ENCODE assay signal across 27 cellular contexts in genomic region chr14:69928111-69928523, GRCh38. TPM values are rescaled to one million over a fixed set of nuclear protein-coding genes. Genes with fewer than 3 reads are reported as not detected.
DNase-seq lines count a peak whose midpoint lies in the region; ATAC-seq, FAIRE-seq and TF ChIP-seq lines count a peak whose summit lies in the region.
"Had no signal": no experiment of that assay in that cellular context is flagged by ENCODE, and none has a peak within 500 bp of the region (broad histone marks: within the 10 kb centered on the region; RNA-seq: fewer than 3 reads in every experiment).

No MANE protein-coding gene starts in this region.

- TF ChIP-seq CTCF in heart left ventricle (IDR thresholded peaks at IDR 0.05): no peak

- H3K9me3 ChIP-seq in heart left ventricle: no peaks in the 10 kb centered on the region
- H3K9me3 ChIP-seq: upper lobe of right lung had no signal

- peaks cover 20% of the 10 kb centered on the region for H3K27me3 Mint-ChIP-seq in activated CD4-positive, alpha-beta T cell treated with anti-CD3 and anti-CD28 coated beads for 36 hours

- peak in 1 of 2 donors; percentile 76 for ATAC-seq in left cardiac atrium
- ATAC-seq in heart left ventricle: no peak
- peak; percentile 23 for ATAC-seq in left lobe of liver
- ATAC-seq in activated CD4-positive, alpha-beta T cell treated with anti-CD3 and anti-CD28 coated beads for 36 hours: no peak
- ATAC-seq: activated CD8-positive, alpha-beta memory T cell treated with anti-CD3 and anti-CD28 coated beads, Interleukin-2, amount 10 ng/mL, durations not matched to agents 7 days and 5 days; esophagus mucosa had no signal

- CTCF ChIA-PET in activated CD4-positive, alpha-beta T cell treated with anti-CD3 and anti-CD28 coated beads for 36 hours (lab: Charles Lee): interaction anchor here (0.8 kb wide), 1 partner anchor 350 kb away, joined by 3 read pairs; no protein-coding TSS in a partner anchor

- DNase-seq in left cardiac atrium (peak; percentile 53), heart left ventricle (no peak), cerebellar cortex (ENCODE audit: low spot score) (peak; percentile 29), left lobe of liver (ENCODE audit: low spot score) (no peak), urothelium cell line (ENCODE audit: low spot score) (peak; percentile 40), mesenteric fat pad (ENCODE audit: low spot score) (no peak), T-helper 9 cell (no peak)
- DNase-seq in activated CD4-positive, alpha-beta T cell treated with anti-CD3 and anti-CD28 coated beads for 36 hours: no peak
- DNase-seq: 8988T; activated CD4-positive, alpha-beta T cell treated with anti-CD3 and anti-CD28 coated beads for 48 hours; activated CD8-positive, alpha-beta memory T cell treated with anti-CD3 and anti-CD28 coated beads, Interleukin-2, amount 10 ng/mL, durations not matched to agents 7 days and 5 days; activated naive CD8-positive, alpha-beta T cell treated with anti-CD3 and anti-CD28 coated beads, Interleukin-2, amount 10 ng/mL, durations not matched to agents 7 days and 5 days; caudate nucleus; GDM1; head of caudate nucleus; naive B cell; NCI-H1092 treated with DMSO at 0.1 percent for 48 hours; NCI-H2081 treated with DMSO at 0.1 percent for 48 hours; NCI-H510A treated with DMSO at 0.1 percent for 48 hours; stimulated activated CD4-positive, alpha-beta T cell treated with anti-CD3 and anti-CD28 coated beads, Interleukin-2, amount 100 ng/mL, for 48 hours; SW 1271; upper lobe of right lung had no signal

- H3K27ac Mint-ChIP-seq in activated CD4-positive, alpha-beta T cell treated with anti-CD3 and anti-CD28 coated beads for 36 hours: no peak overlapping the region
- H3K27ac Mint-ChIP-seq: activated CD8-positive, alpha-beta memory T cell treated with anti-CD3 and anti-CD28 coated beads, Interleukin-2, amount 10 ng/mL, durations not matched to agents 7 days and 5 days; activated naive CD8-positive, alpha-beta T cell treated with anti-CD3 and anti-CD28 coated beads, Interleukin-2, amount 10 ng/mL, durations not matched to agents 7 days and 5 days; naive B cell; stimulated activated naive CD8-positive, alpha-beta T cell treated with anti-CD3 and anti-CD28 coated beads, Interleukin-15, Interleukin-2, amounts not matched to agents 100 ng/mL and 50 ng/mL, for 24 hours had no signal

- no peaks in the 10 kb centered on the region for H3K9me3 Mint-ChIP-seq in activated CD4-positive, alpha-beta T cell treated with anti-CD3 and anti-CD28 coated beads for 36 hours (ENCODE audit: low read depth)
- H3K9me3 Mint-ChIP-seq: activated naive CD8-positive, alpha-beta T cell treated with anti-CD3 and anti-CD28 coated beads, Interleukin-2, amount 10 ng/mL, durations not matched to agents 7 days and 5 days; stimulated activated naive CD8-positive, alpha-beta T cell treated with anti-CD3 and anti-CD28 coated beads, Interleukin-15, Interleukin-2, amounts not matched to agents 100 ng/mL and 50 ng/mL, for 24 hours had no signal

- TF ChIP-seq POLR2A in heart left ventricle (IDR thresholded peaks at IDR 0.05): no peak

- intact Hi-C loops in left cardiac atrium (cut with DNase I) (no loop called here), heart left ventricle (cut with DNase I) (no loop called here)
- intact Hi-C loops in activated CD4-positive, alpha-beta T cell treated with anti-CD3 and anti-CD28 coated beads for 36 hours (cut with DNase I, micrococcal nuclease): no loop called here

- H3K4me3 Mint-ChIP-seq in activated CD4-positive, alpha-beta T cell treated with anti-CD3 and anti-CD28 coated beads for 36 hours: no peak overlapping the region
- H3K4me3 Mint-ChIP-seq: activated CD8-positive, alpha-beta memory T cell treated with anti-CD3 and anti-CD28 coated beads, Interleukin-2, amount 10 ng/mL, durations not matched to agents 7 days and 5 days; activated naive CD8-positive, alpha-beta T cell treated with anti-CD3 and anti-CD28 coated beads, Interleukin-2, amount 10 ng/mL, durations not matched to agents 7 days and 5 days; naive B cell; stimulated activated naive CD8-positive, alpha-beta T cell treated with anti-CD3 and anti-CD28 coated beads, Interleukin-15, Interleukin-2, amounts not matched to agents 100 ng/mL and 50 ng/mL, for 24 hours had no signal

- WGBS in heart left ventricle, 4 donors: 46 to 77% (median 56%) methylated on average over 6 of the region's 6 CpGs

- POLR2A ChIA-PET in activated CD4-positive, alpha-beta T cell treated with anti-CD3 and anti-CD28 coated beads for 36 hours (lab: Charles Lee): no interaction called here

- no peak overlapping the region for H3K27ac ChIP-seq in heart left ventricle
- H3K27ac ChIP-seq: C4-2B, RWPE1, skin epidermis, upper lobe of right lung had no signal

- peak; percentile 59 for FAIRE-seq in urothelium cell line (lab: Jason Lieb, UNC)

- H3K36me3 ChIP-seq in heart left ventricle: no peaks in the 10 kb centered on the region
- H3K36me3 ChIP-seq: upper lobe of right lung had no signal

- no peaks in the 10 kb centered on the region for H3K36me3 Mint-ChIP-seq in activated CD4-positive, alpha-beta T cell treated with anti-CD3 and anti-CD28 coated beads for 36 hours (ENCODE audit: low read depth)
- H3K36me3 Mint-ChIP-seq: activated CD8-positive, alpha-beta memory T cell treated with anti-CD3 and anti-CD28 coated beads, Interleukin-2, amount 10 ng/mL, durations not matched to agents 7 days and 5 days; activated naive CD8-positive, alpha-beta T cell treated with anti-CD3 and anti-CD28 coated beads, Interleukin-2, amount 10 ng/mL, durations not matched to agents 7 days and 5 days; naive B cell had no signal

- no peak overlapping the region for H3K4me3 ChIP-seq in heart left ventricle
- H3K4me3 ChIP-seq: skin epidermis, upper lobe of right lung had no signal

- H3K27me3 ChIP-seq in heart left ventricle: peaks cover 0 to 35% (median 4%) of the 10 kb centered on the region in 9 donors
- H3K27me3 ChIP-seq: upper lobe of right lung had no signal

- H3K4me1 ChIP-seq in heart left ventricle: no peaks in the 10 kb centered on the region
- H3K4me1 ChIP-seq: upper lobe of right lung had no signal

- no peaks in the 10 kb centered on the region for H3K4me1 Mint-ChIP-seq in activated CD4-positive, alpha-beta T cell treated with anti-CD3 and anti-CD28 coated beads for 36 hours
- H3K4me1 Mint-ChIP-seq: activated CD8-positive, alpha-beta memory T cell treated with anti-CD3 and anti-CD28 coated beads, Interleukin-2, amount 10 ng/mL, durations not matched to agents 7 days and 5 days; activated naive CD8-positive, alpha-beta T cell treated with anti-CD3 and anti-CD28 coated beads, Interleukin-2, amount 10 ng/mL, durations not matched to agents 7 days and 5 days; naive B cell had no signal

RNA-seq across cellular contexts. Expression of gene SMOC1, which starts 48.9 kb away (rescaled TPM):
- total RNA-seq in left cardiac atrium: 10 to 100 TPM in 1 of 2 donors, 1 to 10 TPM in 1; 5.4 to 14.9 TPM
- total RNA-seq in heart left ventricle: 1 to 10 TPM in 2 of 9 donors, under 1 TPM in 5, not detected in 2; 0.57 to 2.8 (median 0.79) TPM
- polyA plus RNA-seq in heart left ventricle: 1 to 10 TPM in 1 of 2 donors, under 1 TPM in 1; 0.93 to 1.6 TPM
- 75.6 TPM for total RNA-seq in left lobe of liver
- 0.93 TPM for total RNA-seq in mesenteric fat pad
- total RNA-seq in activated CD4-positive, alpha-beta T cell treated with anti-CD3 and anti-CD28 coated beads for 36 hours: not detected
- total RNA-seq: activated CD8-positive, alpha-beta memory T cell treated with anti-CD3 and anti-CD28 coated beads, Interleukin-2, amount 10 ng/mL, durations not matched to agents 7 days and 5 days; activated naive CD8-positive, alpha-beta T cell treated with anti-CD3 and anti-CD28 coated beads, Interleukin-2, amount 10 ng/mL, durations not matched to agents 7 days and 5 days had no signal

Comparison
In these comparisons a context has a peak if more than half of its experiments do, and no peak if none do; other contexts are left out.
1. DNase-seq: peak in left cardiac atrium (single experiment), cerebellar cortex (single experiment) and urothelium cell line (single experiment); none in heart left ventricle (0 of 5), left lobe of liver (single experiment), mesenteric fat pad (single experiment), T-helper 9 cell (single experiment) and activated CD4-positive, alpha-beta T cell treated with anti-CD3 and anti-CD28 coated beads for 36 hours (single experiment).